Comparison of ENCODE assay signal across 8 cellular contexts in the genomic region with DNA sequence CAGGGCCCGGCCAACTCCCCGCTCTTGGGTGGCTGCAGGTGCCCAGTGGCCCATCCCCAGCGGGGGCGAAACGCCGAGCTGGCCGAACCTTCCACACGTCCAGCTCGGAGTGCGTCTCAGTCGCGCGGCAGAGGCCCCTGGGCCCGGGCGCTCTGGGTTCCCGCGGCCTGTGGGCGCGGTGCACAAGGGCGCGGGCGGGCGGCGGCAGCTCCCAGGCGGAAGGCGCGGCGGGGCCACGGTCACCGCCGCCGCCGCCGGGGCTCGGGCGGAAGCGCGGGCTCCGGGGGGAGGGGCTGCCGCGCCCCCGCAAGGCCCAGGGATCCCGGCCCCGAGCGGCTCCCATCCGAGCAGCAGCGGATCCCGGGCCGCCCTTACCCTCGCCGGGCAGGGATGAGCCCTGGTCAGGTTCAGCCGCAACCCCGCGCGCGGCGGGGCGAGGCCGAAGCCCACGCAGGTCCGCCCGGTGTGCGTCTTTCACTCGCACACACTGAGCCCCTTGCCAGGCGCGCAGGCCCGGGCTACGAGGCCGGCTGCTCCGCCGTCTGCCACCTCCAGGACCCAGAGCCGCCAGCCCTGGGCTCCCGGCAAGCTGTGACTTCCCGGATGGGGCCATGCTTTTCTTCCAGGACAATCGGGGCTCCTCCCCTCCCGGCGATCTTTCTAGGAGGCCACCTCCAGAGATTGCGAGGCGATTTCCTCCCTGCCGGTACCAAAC. TPM values are rescaled to one million over a fixed set of nuclear protein-coding genes. Genes with fewer than 3 reads are reported as not detected.
DNase-seq lines count a peak whose midpoint lies in the region; ATAC-seq and TF ChIP-seq lines count a peak whose summit lies in the region.

No MANE protein-coding gene starts in this region.

- peak overlapping the region; percentile 55 for H2BK12ac ChIP-seq in trophoblast cell (ENCODE audit: low read length)

- H3K4ac ChIP-seq in trophoblast cell (ENCODE audit: low read depth, low read length), result peak overlapping the region; percentile 71

- peak overlapping the region; percentile 82 for H2BK5ac ChIP-seq in trophoblast cell (ENCODE audit: low read depth, low read length, poor library complexity)

- H2AK5ac ChIP-seq in trophoblast cell (ENCODE audit: low read length), result peak overlapping the region; percentile 11

- H4K12ac ChIP-seq in trophoblast cell (ENCODE audit: low read depth, low read length), result peak overlapping the region; percentile 98

- TF ChIP-seq CTCF in SU-DHL-6 (IDR thresholded peaks at IDR 0.05; ENCODE audit: insufficient read depth, low read length, poor library complexity, severe bottlenecking) (no peak), heart right ventricle (IDR thresholded peaks at IDR 0.05) (no peak)

- peak overlapping the region; percentile 89 for H2BK120ac ChIP-seq in trophoblast cell (ENCODE audit: insufficient read depth, low read length, poor library complexity)

- peak overlapping the region; percentile 84; the same call in 1 of the 2 replicates for H3K4me3 ChIP-seq in GM08714 (ENCODE audit: low read length)
- H3K4me3 ChIP-seq in Jurkat, Clone E6-1 (ENCODE audit: low read length), result peak overlapping the region; percentile 47
- H3K4me3 ChIP-seq in SU-DHL-6 (ENCODE audit: insufficient read depth, low read length, poor library complexity, severe bottlenecking), result peak overlapping the region; percentile 53
- peak overlapping the region; percentile 58 to 95 (median 85) for H3K4me3 ChIP-seq in heart right ventricle
- H3K4me3 ChIP-seq in trophoblast cell (ENCODE audit: low read depth, low read length), result peak overlapping the region; percentile 88

- H3K9ac ChIP-seq in SU-DHL-6 (ENCODE audit: low read length) (peak overlapping the region; percentile 56), trophoblast cell (ENCODE audit: low read length) (peak overlapping the region; percentile 81)

- DNase-seq in Jurkat, Clone E6-1 (ENCODE audit: low read depth, low spot score), result no peak
- DNase-seq in amniotic epithelial cell (ENCODE audit: low read depth) (peak; percentile 41), heart right ventricle (peak; percentile 68 to 79), trophoblast cell (peak; percentile 54 to 72), cortex of kidney (lab: John Stamatoyannopoulos, UW) (no peak)

- H3K27ac ChIP-seq in SU-DHL-6 (ENCODE audit: low read depth, low read length), result no peak overlapping the region
- peak overlapping the region; percentile 87 to 99 (median 96) for H3K27ac ChIP-seq in heart right ventricle
- H3K27ac ChIP-seq in trophoblast cell (ENCODE audit: low read depth, low read length), result peak overlapping the region; percentile 78

- no peaks in the 10 kb centered on the region for H3K9me2 ChIP-seq in SU-DHL-6 (replicated peaks; ENCODE audit: insufficient read depth, low read length)

- no peak overlapping the region for H3K23ac ChIP-seq in trophoblast cell (ENCODE audit: low read length)

- H3F3A ChIP-seq in SU-DHL-6 (ENCODE audit: insufficient read depth), result 0 out of 2 replicates have a peak, but pooled peaks cover 8% of the 10 kb centered on the region

- H3K36me3 ChIP-seq in SU-DHL-6 (ENCODE audit: low read length) (no peaks in the 10 kb centered on the region), heart right ventricle (no peaks in the 10 kb centered on the region), trophoblast cell (ENCODE audit: control insufficient read depth in 1 of 2, insufficient read depth in 2 of 2, low read length in 2 of 2) (no peaks in the 10 kb centered on the region)

- H4K8ac ChIP-seq in trophoblast cell (ENCODE audit: low read depth, low read length), result peak overlapping the region; percentile 99

- ATAC-seq in GM21786 (IDR thresholded peaks at IDR 0.05; ENCODE audit: unreplicated experiment) (peak; percentile 48), heart right ventricle (peak; percentile 51 to 88 (median 71))

- H3K9me3 ChIP-seq in SU-DHL-6 (ENCODE audit: insufficient read depth, low read length) (no peaks in the 10 kb centered on the region), heart right ventricle (no peaks in the 10 kb centered on the region), trophoblast cell (ENCODE audit: insufficient read depth, low read depth, low read length) (no peaks in the 10 kb centered on the region)

- H4K91ac ChIP-seq in trophoblast cell (ENCODE audit: low read depth, low read length), result peak overlapping the region; percentile 96

- 0 to 1% methylated on average over 62 to 79 of the region's 80 CpGs for WGBS in heart right ventricle, 2 donors
- WGBS in trophoblast cell (ENCODE audit: extremely low coverage, insufficient coverage, insufficient read length), result no CpG with 5 or more reads among the region's 80 CpGs

- H3K4me2 ChIP-seq in SU-DHL-6 (ENCODE audit: low read depth, low read length, poor library complexity, severe bottlenecking), result peak overlapping the region; percentile 80
- peak overlapping the region; percentile 94 for H3K4me2 ChIP-seq in trophoblast cell (ENCODE audit: low read length)

- no peaks in the 10 kb centered on the region for H4K20me1 ChIP-seq in SU-DHL-6 (ENCODE audit: low read depth, low read length)

- H3K18ac ChIP-seq in trophoblast cell (ENCODE audit: low read length), result peak overlapping the region; percentile 97

- peak overlapping the region; percentile 98 for H2AFZ ChIP-seq in SU-DHL-6 (ENCODE audit: low read depth, low read length, severe bottlenecking)
- H2AFZ ChIP-seq in trophoblast cell (ENCODE audit: insufficient read depth, low read length, poor library complexity), result peak overlapping the region; percentile 98

- H3K79me2 ChIP-seq in SU-DHL-6 (ENCODE audit: insufficient read depth, low read length) (no peaks in the 10 kb centered on the region), trophoblast cell (ENCODE audit: control insufficient read depth, insufficient read depth, low read length, poor library complexity) (peaks cover 3% of the 10 kb centered on the region)

- intact Hi-C loops in heart right ventricle (cut with DNase I), result loop anchor here in 9 of 10 donors (2.0 to 10.0 kb wide), 9 partner anchors 91 to 195 kb away; a partner anchor contains a TSS

- peak overlapping the region; percentile 97 for H3K14ac ChIP-seq in trophoblast cell (ENCODE audit: low read length)

- H3K27me3 ChIP-seq in SU-DHL-6 (ENCODE audit: low read length), result no peaks in the 10 kb centered on the region
- peaks cover 0 to 15% (median 0%) of the 10 kb centered on the region in 7 donors for H3K27me3 ChIP-seq in heart right ventricle
- no peaks in the 10 kb centered on the region for H3K27me3 ChIP-seq in trophoblast cell (ENCODE audit: insufficient read depth, low read length)

- peaks cover 11% of the 10 kb centered on the region for H3K79me1 ChIP-seq in trophoblast cell (ENCODE audit: low read length)

- H3K4me1 ChIP-seq in heart right ventricle, result peaks cover 0 to 28% (median 16%) of the 10 kb centered on the region in 9 donors
- peaks cover 2 to 9% of the 10 kb centered on the region in 2 experiments for H3K4me1 ChIP-seq in trophoblast cell (ENCODE audit: control insufficient read depth in 1 of 2, insufficient read depth in 2 of 2, low read length in 2 of 2)

RNA-seq across cellular contexts. Expression of a gene that starts 54.2 kb away (rescaled TPM):
- not detected for polyA plus RNA-seq in Jurkat, Clone E6-1 (2012; ENCODE audit: insufficient read depth, insufficient read length)
- total RNA-seq in heart right ventricle, result not detected
- not detected for polyA plus RNA-seq in heart right ventricle
- polyA plus RNA-seq in trophoblast cell (2013), result not detected in 2 replicates

Comparison
In these comparisons a context has a peak if more than half of its experiments do, and no peak if none do; other contexts are left out.
1. DNase-seq: peak in amniotic epithelial cell (single experiment), heart right ventricle (2 of 2) and trophoblast cell (2 of 2); none in Jurkat, Clone E6-1 (single experiment) and cortex of kidney (single experiment).
2. Peak in every context shown above with its lines, with median percentiles within 50 percentile points of each other: H3K4me3 ChIP-seq.